8 cellular contexts compared by ENCODE assay signal in the genomic region with DNA sequence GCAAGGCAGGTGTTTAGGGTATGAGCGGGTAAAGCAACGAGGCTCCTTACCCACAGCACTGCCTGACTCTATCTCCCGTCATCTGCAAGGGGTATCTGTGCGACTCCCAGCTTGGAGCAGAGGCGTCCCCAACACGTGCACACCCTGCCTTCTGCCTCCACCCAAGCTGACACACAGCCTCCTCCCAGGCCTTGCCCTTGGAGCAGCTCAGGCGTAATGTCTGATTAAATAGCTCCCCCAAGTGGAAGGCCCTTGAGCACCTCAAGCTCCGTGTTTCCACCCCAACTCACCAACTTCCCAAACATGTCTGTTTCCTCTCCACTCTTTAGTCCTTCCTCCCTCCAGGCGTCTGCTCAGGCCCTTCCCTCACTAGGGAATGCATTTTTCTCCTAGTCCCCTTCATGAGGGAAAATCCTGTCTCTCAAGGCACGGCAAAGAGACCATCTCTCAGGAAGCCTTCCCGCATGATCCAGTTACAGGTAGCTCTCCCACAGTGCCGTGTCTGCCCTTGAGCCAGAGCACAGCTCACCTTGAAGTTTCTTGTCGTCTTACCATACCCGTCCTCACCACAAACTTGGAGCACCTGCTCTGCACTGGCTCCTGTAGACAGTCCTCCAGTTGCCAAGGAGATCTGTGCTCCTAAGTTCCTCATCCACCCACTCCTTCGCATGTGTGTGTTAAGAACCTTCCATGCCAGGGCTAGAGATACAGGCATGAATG. TPM values are rescaled to one million over a fixed set of nuclear protein-coding genes. Genes with fewer than 3 reads are reported as not detected.
DNase-seq lines count a peak whose midpoint lies in the region; ATAC-seq, FAIRE-seq and TF ChIP-seq lines count a peak whose summit lies in the region.

No MANE protein-coding gene starts in this region.

- CTCF ChIA-PET in AG04449 (lab: Yijun Ruan, JAX) (interaction anchor here (0.6 to 7.0 kb wide), 29 partner anchors 9 to 560 kb away, joined by 3 to 168 read pairs (median 5); a partner anchor contains a TSS), GM12878 (lab: Yijun Ruan, JAX) (interaction anchor here (0.7 to 2.7 kb wide), 21 partner anchors 8 to 559 kb away, joined by 3 to 16 read pairs (median 4); a partner anchor contains a TSS)

- no peak overlapping the region for H3K4me3 ChIP-seq in AG04449 (ENCODE audit: low read depth, low read length)
- H3K4me3 ChIP-seq in GM12878: no peak overlapping the region

- in situ Hi-C loops in GM12878 (cut with MboI): no loop called here

- no peak for DNase-seq in AG04449 (ENCODE audit: low read depth, low spot score)
- peak; percentile 44 for DNase-seq in GM10266 (ENCODE audit: extremely low spot score)
- DNase-seq in NCI-H226: peak; percentile 58
- no peak for DNase-seq in GM12878 (ENCODE audit: low read depth, low spot score)
- peak; percentile 76 for DNase-seq in iPS-NIHi7 (ENCODE audit: extremely low spot score)
- no peak for DNase-seq in stimulated activated naive B cell treated with anti-CD40 and anti-IgM and Interleukin-4, amounts not matched to agents 10 μg/mL and 1 μg/mL and 100 μg/mL, for 72 hours
- no peak for DNase-seq in cortex of kidney (lab: John Stamatoyannopoulos, UW)

- ATAC-seq in GM12878: peak; percentile 83
- peak; percentile 72 to 78 for ATAC-seq in stimulated activated naive B cell treated with anti-CD40 and anti-IgM and Interleukin-4, amounts not matched to agents 10 μg/mL and 1 μg/mL and 100 μg/mL, for 72 hours (replicated peaks)
- ATAC-seq in HG02840 (IDR thresholded peaks at IDR 0.05; ENCODE audit: low FRiP score, unreplicated experiment): no peak

- no peak overlapping the region for H3K4me3 Mint-ChIP-seq in stimulated activated naive B cell treated with anti-CD40 and anti-IgM and Interleukin-4, amounts not matched to agents 10 μg/mL and 1 μg/mL and 100 μg/mL, for 72 hours

- H3K36me3 ChIP-seq in GM12878 (ENCODE audit: control insufficient read depth in 2 of 2, insufficient read depth in 2 of 2, low read length in 1 of 2): peaks cover 14 to 36% of the 10 kb centered on the region in 2 experiments; a peak in 3 of 4 replicates

- H3K27ac ChIP-seq in GM12878 (ENCODE audit: control insufficient read depth, insufficient read depth): no peak overlapping the region

- 74% methylated on average over 15 of the region's 15 CpGs for WGBS in GM12878 (ENCODE audit: insufficient coverage, insufficient replicate concordance, low lambda C conversion rate, missing lambda C conversion rate)

- H2AFZ ChIP-seq in GM12878 (ENCODE audit: control insufficient read depth, low read depth, low read length): no peak overlapping the region

- no peak overlapping the region for H3K9ac ChIP-seq in GM12878 (ENCODE audit: control insufficient read depth, insufficient read depth, low read length)

- peak; percentile 51 for TF ChIP-seq RAD21 in GM12878 (IDR thresholded peaks at IDR 0.05; ENCODE audit: insufficient read depth, low read depth, low read length)

- POLR2A ChIA-PET in AG04449 (lab: Yijun Ruan, JAX): no interaction called here
- POLR2A ChIA-PET in GM12878 (lab: Charles Lee): interaction anchor here (1.4 kb wide), 1 partner anchor 142 kb away, joined by 3 read pairs; no protein-coding TSS in a partner anchor

- SMC1A ChIA-PET in GM12878 (lab: Charles Lee; ENCODE audit: uncharacterized antibody, unreplicated experiment): interaction anchor here (0.6 to 1.8 kb wide), 12 partner anchors 30 to 560 kb away, joined by 3 to 9 read pairs (median 4); a partner anchor contains a TSS

- H3K4me1 ChIP-seq in GM12878 (ENCODE audit: control insufficient read depth, insufficient read depth, low read length): no peaks in the 10 kb centered on the region

- TF ChIP-seq POLR2A in GM12878 (IDR thresholded peaks at IDR 0.05; ENCODE audit: low read depth, low read length): no peak

- H3K27ac Mint-ChIP-seq in stimulated activated naive B cell treated with anti-CD40 and anti-IgM and Interleukin-4, amounts not matched to agents 10 μg/mL and 1 μg/mL and 100 μg/mL, for 72 hours: no peak overlapping the region

- no peaks in the 10 kb centered on the region for H3K79me2 ChIP-seq in GM12878 (ENCODE audit: control insufficient read depth, insufficient read depth, low read length)

- no peaks in the 10 kb centered on the region for H3K9me3 Mint-ChIP-seq in stimulated activated naive B cell treated with anti-CD40 and anti-IgM and Interleukin-4, amounts not matched to agents 10 μg/mL and 1 μg/mL and 100 μg/mL, for 72 hours

- BruUV-seq in GM12878 (replicated peaks; lab: Mats Ljungman, UMichigan): no TSS peak

- no peak for FAIRE-seq in GM12878 (lab: Jason Lieb, UNC)

- peaks cover 31 to 43% of the 10 kb centered on the region in 2 donors for H3K36me3 Mint-ChIP-seq in stimulated activated naive B cell treated with anti-CD40 and anti-IgM and Interleukin-4, amounts not matched to agents 10 μg/mL and 1 μg/mL and 100 μg/mL, for 72 hours

- no peaks in the 10 kb centered on the region for H3K27me3 Mint-ChIP-seq in stimulated activated naive B cell treated with anti-CD40 and anti-IgM and Interleukin-4, amounts not matched to agents 10 μg/mL and 1 μg/mL and 100 μg/mL, for 72 hours

- TF ChIP-seq CTCF in AG04449 (IDR thresholded peaks at IDR 0.05; ENCODE audit: insufficient read depth, low read length, missing control alignments) (peak; percentile 59), GM10266 (IDR thresholded peaks at IDR 0.05; ENCODE audit: control insufficient read depth, insufficient read depth, low read depth, missing control alignments) (peak; percentile 50), GM12878 (IDR thresholded peaks at IDR 0.05 in 2 of 3, conservative IDR thresholded peaks at IDR 0.05 in 1 of 3; ENCODE audit: control insufficient read depth in 2 of 3, extremely low read depth in 1 of 3, insufficient read depth in 1 of 3, low read depth in 3 of 3, low read length in 3 of 3) (peak in 2 of 3 experiments; percentile 17 to 53; a peak in 3 of 6 replicates)

- H3K27me3 ChIP-seq in GM12878 (replicated peaks in 1 of 2; ENCODE audit: control insufficient read depth in 2 of 2, insufficient read depth in 2 of 2, low read length in 1 of 2): no peaks in the 10 kb centered on the region

- RAD21 ChIA-PET in GM12878 (lab: Charles Lee; ENCODE audit: unreplicated experiment): interaction anchor here (0.7 to 2.0 kb wide), 8 partner anchors 29 to 305 kb away, joined by 3 to 11 read pairs (median 4); a partner anchor contains a TSS

- no peak overlapping the region for H3K4me2 ChIP-seq in GM12878 (ENCODE audit: control insufficient read depth, insufficient read depth)

- no peak for TF ChIP-seq EP300 in GM12878 (IDR thresholded peaks at IDR 0.05; ENCODE audit: borderline replicate concordance in 1 of 2, control insufficient read depth in 1 of 2, low read depth in 2 of 2, low read length in 2 of 2)

- peaks cover 0 to 6% of the 10 kb centered on the region in 2 donors for H3K4me1 Mint-ChIP-seq in stimulated activated naive B cell treated with anti-CD40 and anti-IgM and Interleukin-4, amounts not matched to agents 10 μg/mL and 1 μg/mL and 100 μg/mL, for 72 hours

- H3K9me3 ChIP-seq in GM12878 (replicated peaks; ENCODE audit: control insufficient read depth, insufficient read depth, low read length): no peaks in the 10 kb centered on the region; the same call in 2 of the 3 replicates

- intact Hi-C loops in GM12878 (cut with micrococcal nuclease; ENCODE audit: unreplicated experiment): no loop called here

- no peaks in the 10 kb centered on the region for H4K20me1 ChIP-seq in GM12878 (ENCODE audit: control insufficient read depth, insufficient read depth)

TF ChIP-seq in GM12878, 131 proteins besides CTCF, POLR2A, EP300 and RAD21:
- TF ChIP-seq ZNF622 (IDR thresholded peaks at IDR 0.05): no peak
- TF ChIP-seq SMC3 (IDR thresholded peaks at IDR 0.05; ENCODE audit: borderline replicate concordance, low read length): peak; percentile 19; the same call in 1 of the 2 replicates
TF ChIP-seq in GM12878: peak in this region for 1.

RNA-seq across cellular contexts. Expression of a gene that starts 15.8 kb away (rescaled TPM):
- total RNA-seq in GM12878 (2013; cell fraction: nucleolus; rRNA removed): 37.8 and 40.2 TPM in 2 replicates
- total RNA-seq in GM12878 (2014; rRNA removed): 64.5 and 66.5 TPM in 2 replicates
- total RNA-seq in GM12878 (2014; rRNA removed; fragmentation: Illumina TruSeq; extraction: Trizol): 74.4 and 77.8 TPM in 2 replicates
- total RNA-seq in GM12878 (2021): 46.6 and 56.8 TPM in 2 replicates
- polyA plus RNA-seq in GM12878 (2011; ENCODE audit: low read depth): 33.5 TPM
- polyA plus RNA-seq in GM12878 (2011; rRNA removed): 15.1 and 21.0 TPM in 2 replicates
- 17.3 and 20.0 TPM in 2 replicates for polyA plus RNA-seq in GM12878 (2011; cell fraction: cytosol; rRNA removed)
- 18.9 and 33.9 TPM in 2 replicates for polyA plus RNA-seq in GM12878 (2011; cell fraction: nucleus; rRNA removed)
- polyA plus RNA-seq in GM12878 (2012): 35.1 and 37.5 TPM in 2 replicates
- polyA plus RNA-seq in GM12878 (2014; fragmentation: Illumina TruSeq; extraction: Trizol): 97.8 and 106 TPM in 2 replicates
- 100 to 1,000 TPM in 1 of 2 experiments, 10 to 100 TPM in 1; 83.1 to 111 TPM for polyA plus RNA-seq in GM12878 (2014; fragmentation: Nextera tagmentation; extraction: Ambion mirVana)
- polyA plus RNA-seq in GM12878 (2014; rRNA removed): 74.8 and 77.2 TPM in 2 replicates
- 10 to 100 TPM; 49.3 to 51.0 TPM for polyA plus RNA-seq in GM12878 (2016; fragmentation: Nextera tagmentation; extraction: Ambion mirVana)
- 14.6 and 20.0 TPM in 2 replicates for polyA minus RNA-seq in GM12878 (2011; rRNA and poly(A)+ RNA removed)
- polyA minus RNA-seq in GM12878 (2011; cell fraction: cytosol; rRNA and poly(A)+ RNA removed): 2.9 and 3.4 TPM in 2 replicates
- 5.6 and 7.8 TPM in 2 replicates for polyA minus RNA-seq in GM12878 (2011; cell fraction: nucleus; rRNA and poly(A)+ RNA removed)

RNA-seq across cellular contexts. Expression of a gene that starts 48.8 kb away (rescaled TPM):
- total RNA-seq in GM12878 (2013; cell fraction: nucleolus; rRNA removed): not detected in 2 replicates
- total RNA-seq in GM12878 (2014; rRNA removed): not detected in 2 replicates
- not detected in 2 replicates for total RNA-seq in GM12878 (2014; rRNA removed; fragmentation: Illumina TruSeq; extraction: Trizol)
- not detected in 2 replicates for total RNA-seq in GM12878 (2021)
- not detected for polyA plus RNA-seq in GM12878 (2011; ENCODE audit: low read depth)
- polyA plus RNA-seq in GM12878 (2011; rRNA removed): not detected in 2 replicates
- not detected in 2 replicates for polyA plus RNA-seq in GM12878 (2011; cell fraction: cytosol; rRNA removed)
- not detected in 2 replicates for polyA plus RNA-seq in GM12878 (2011; cell fraction: nucleus; rRNA removed)
- polyA plus RNA-seq in GM12878 (2012): not detected in 2 replicates
- not detected in 2 replicates for polyA plus RNA-seq in GM12878 (2014; fragmentation: Illumina TruSeq; extraction: Trizol)
- not detected for polyA plus RNA-seq in GM12878 (2014; fragmentation: Nextera tagmentation; extraction: Ambion mirVana)
- polyA plus RNA-seq in GM12878 (2014; rRNA removed): not detected in 2 replicates
- polyA plus RNA-seq in GM12878 (2016; fragmentation: Nextera tagmentation; extraction: Ambion mirVana): not detected
- not detected in 2 replicates for polyA minus RNA-seq in GM12878 (2011; rRNA and poly(A)+ RNA removed)
- polyA minus RNA-seq in GM12878 (2011; cell fraction: cytosol; rRNA and poly(A)+ RNA removed): not detected in 2 replicates
- polyA minus RNA-seq in GM12878 (2011; cell fraction: nucleus; rRNA and poly(A)+ RNA removed): not detected in 2 replicates

Comparison
In these comparisons a context has a peak if more than half of its experiments do, and no peak if none do; other contexts are left out.
1. DNase-seq: peak in GM10266 (single experiment), NCI-H226 (single experiment) and iPS-NIHi7 (single experiment); none in AG04449 (single experiment), GM12878 (single experiment), stimulated activated naive B cell treated with anti-CD40 and anti-IgM and Interleukin-4, amounts not matched to agents 10 μg/mL and 1 μg/mL and 100 μg/mL, for 72 hours (single experiment) and cortex of kidney (single experiment).
2. Peak in every context shown above with its lines, with median percentiles within 50 percentile points of each other: CTCF ChIP-seq.